Comparison of ENCODE assay signal across 11 cellular contexts in the genomic region with DNA sequence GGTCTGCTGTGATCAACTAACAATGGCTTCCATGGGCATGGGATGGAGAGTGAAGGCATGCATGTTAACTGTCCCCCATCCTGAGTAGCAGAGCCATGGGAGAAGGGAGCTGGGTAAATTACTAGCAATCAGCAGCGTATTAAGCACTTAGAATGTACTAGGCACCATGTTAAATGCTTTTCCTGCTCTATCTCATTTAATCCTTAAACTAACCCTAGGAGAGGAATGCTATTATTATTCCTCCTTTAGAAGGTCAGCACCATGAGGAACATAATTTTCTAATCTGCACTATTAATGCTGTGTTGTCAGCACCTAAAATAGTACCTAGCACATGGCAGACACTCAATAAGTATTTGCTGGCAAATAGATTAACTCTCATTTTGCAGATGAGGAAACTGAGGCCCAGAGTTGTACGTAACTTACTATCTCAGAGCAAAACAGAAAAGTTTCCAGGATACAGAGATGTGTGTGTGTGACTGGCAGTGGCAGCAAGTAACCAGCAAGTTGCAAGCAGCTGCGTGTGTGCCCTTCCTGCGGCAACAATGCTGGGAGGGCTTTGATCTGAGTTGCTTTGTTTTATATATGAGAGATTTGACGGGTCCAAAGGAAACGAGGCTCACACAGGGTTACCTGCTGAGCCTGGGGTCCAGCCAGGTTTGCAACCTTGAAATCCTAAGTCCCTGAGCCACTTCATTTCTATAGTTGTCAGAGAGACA. TPM values are rescaled to one million over a fixed set of nuclear protein-coding genes. Genes with fewer than 3 reads are reported as not detected.
A peak's percentile ranks its signal among the peaks of the same experiment; 100 is the strongest.
DNase-seq lines count a peak whose midpoint lies in the region; ATAC-seq and TF ChIP-seq lines count a peak whose summit lies in the region.
"Had no signal": no experiment of that assay in that cellular context is flagged by ENCODE, and none has a peak within 500 bp of the region (broad histone marks: within the 10 kb centered on the region; RNA-seq: fewer than 3 reads in every experiment).

No MANE protein-coding gene starts in this region.

- peak overlapping the region; percentile 69 for H3K4me3 Mint-ChIP-seq in T-helper 2 cell treated with Interferon-gamma antibody and Interleukin-4, amounts not matched to agents 5 μg/mL and 100 μg/mL, for 36 hours

- H4K8ac ChIP-seq in neuronal stem cell (ENCODE audit: low read depth, low read length) = no peak overlapping the region

- no peak overlapping the region for H2AK5ac ChIP-seq in neuronal stem cell (ENCODE audit: low read depth, low read length)

- no peak overlapping the region for H2BK12ac ChIP-seq in neuronal stem cell (ENCODE audit: low read length)

- WGBS in neuronal stem cell (ENCODE audit: extremely low coverage in 2 of 2, insufficient read length in 2 of 2, insufficient replicate concordance in 1 of 2), 2 donors = no CpG with 5 or more reads among the region's 6 CpGs

- no peaks in the 10 kb centered on the region for H3K36me3 ChIP-seq in lower lobe of right lung
- H3K36me3 ChIP-seq in uterus = no peaks in the 10 kb centered on the region
- H3K36me3 ChIP-seq in neuronal stem cell (replicated peaks in 1 of 2; ENCODE audit: control insufficient read depth in 2 of 2, insufficient read depth in 2 of 2, low read length in 2 of 2) = no peaks in the 10 kb centered on the region

- H3K4me2 ChIP-seq in neuronal stem cell (ENCODE audit: insufficient read depth, low read length, poor library complexity, severe bottlenecking) = no peak overlapping the region

- H3K4ac ChIP-seq in neuronal stem cell (ENCODE audit: low read length) = no peak overlapping the region

- no peak overlapping the region for H2AFZ ChIP-seq in neuronal stem cell (ENCODE audit: low read length)

- H3K27me3 ChIP-seq in lower lobe of right lung (ENCODE audit: low read depth) (no peaks in the 10 kb centered on the region), uterus (no peaks in the 10 kb centered on the region), neuronal stem cell (ENCODE audit: control insufficient read depth in 3 of 3, insufficient read depth in 3 of 3, low read depth in 1 of 3, low read length in 3 of 3) (no peaks in the 10 kb centered on the region)

- peak overlapping the region; percentile 83 for H3K27ac Mint-ChIP-seq in T-helper 2 cell treated with Interferon-gamma antibody and Interleukin-4, amounts not matched to agents 5 μg/mL and 100 μg/mL, for 36 hours

- H2BK120ac ChIP-seq in neuronal stem cell (ENCODE audit: low read depth, low read length) = no peak overlapping the region

- no peak for ATAC-seq in lower lobe of right lung

- no peaks in the 10 kb centered on the region for H3K79me1 ChIP-seq in neuronal stem cell (ENCODE audit: low read depth, low read length)

- no peak overlapping the region for H4K91ac ChIP-seq in neuronal stem cell (ENCODE audit: low read depth, low read length, poor library complexity)

- H3K14ac ChIP-seq in neuronal stem cell (ENCODE audit: low read length) = no peak overlapping the region

- no peak overlapping the region for H3K23ac ChIP-seq in neuronal stem cell (ENCODE audit: low read depth, low read length, poor library complexity)

- H3K27me3 Mint-ChIP-seq in T-helper 2 cell treated with Interferon-gamma antibody and Interleukin-4, amounts not matched to agents 5 μg/mL and 100 μg/mL, for 36 hours (ENCODE audit: low read depth) = peaks cover 21% of the 10 kb centered on the region

- H2BK5ac ChIP-seq in neuronal stem cell (ENCODE audit: low read length) = no peak overlapping the region

- no peaks in the 10 kb centered on the region for H3K9me3 Mint-ChIP-seq in T-helper 2 cell treated with Interferon-gamma antibody and Interleukin-4, amounts not matched to agents 5 μg/mL and 100 μg/mL, for 36 hours

- peaks cover 44% of the 10 kb centered on the region for H3K4me1 Mint-ChIP-seq in T-helper 2 cell treated with Interferon-gamma antibody and Interleukin-4, amounts not matched to agents 5 μg/mL and 100 μg/mL, for 36 hours (ENCODE audit: low read depth)

- H3K36me3 Mint-ChIP-seq in T-helper 2 cell treated with Interferon-gamma antibody and Interleukin-4, amounts not matched to agents 5 μg/mL and 100 μg/mL, for 36 hours (ENCODE audit: low read depth) = no peaks in the 10 kb centered on the region

- TF ChIP-seq CTCF in lower lobe of right lung (IDR thresholded peaks at IDR 0.05) (no peak), uterus (IDR thresholded peaks at IDR 0.05) (no peak)

- H2BK15ac ChIP-seq in neuronal stem cell (ENCODE audit: low read length) = no peak overlapping the region

- intact Hi-C loops in lower lobe of right lung (cut with DNase I) (no loop called here), uterus (cut with DNase I; ENCODE audit: low total_unique reads) (no loop called here)

- H3K27ac ChIP-seq in lower lobe of right lung = peak overlapping the region; percentile 49
- H3K27ac ChIP-seq in uterus = peak overlapping the region; percentile 65 to 74
- H3K27ac ChIP-seq in neuronal stem cell (replicated peaks; ENCODE audit: low read length) = no peak overlapping the region

- H3K9me3 ChIP-seq in lower lobe of right lung (no peaks in the 10 kb centered on the region), uterus (no peaks in the 10 kb centered on the region), neuronal stem cell (replicated peaks in 1 of 2; ENCODE audit: control insufficient read depth in 2 of 2, insufficient read depth in 1 of 2, low read depth in 1 of 2, low read length in 2 of 2) (no peaks in the 10 kb centered on the region)

- no peak overlapping the region for H3K9ac ChIP-seq in neuronal stem cell (ENCODE audit: low read depth, low read length, poor library complexity)

- no peak for TF ChIP-seq POLR2A in uterus (IDR thresholded peaks at IDR 0.05)

- H3K4me1 ChIP-seq in lower lobe of right lung = peaks cover 27% of the 10 kb centered on the region
- peaks cover 7 to 8% of the 10 kb centered on the region in 2 donors for H3K4me1 ChIP-seq in uterus
- peaks cover 7 to 49% of the 10 kb centered on the region in 2 donors for H3K4me1 ChIP-seq in neuronal stem cell (ENCODE audit: control insufficient read depth in 2 of 2, insufficient read depth in 1 of 2, low read depth in 1 of 2, low read length in 2 of 2)

- DNase-seq in stimulated activated naive CD4-positive, alpha-beta T cell (lab: John Stamatoyannopoulos, UW) = peak in 4 of 6 experiments; percentile 7 to 46 (median 32)
- DNase-seq in stimulated activated naive CD4-positive, alpha-beta T cell treated with Interleukin-2 at 50 U/mL for 16 hours (lab: John Stamatoyannopoulos, UW) = no peak
- no peak for DNase-seq in T-helper 2 cell treated with Interferon-gamma antibody and Interleukin-4, amounts not matched to agents 5 μg/mL and 100 μg/mL, for 36 hours (ENCODE audit: low spot score)
- DNase-seq in lower lobe of right lung (no peak), uterus (no peak), neuronal stem cell (ENCODE audit: low spot score) (no peak), SKM-1 (lab: John Stamatoyannopoulos, UW; ENCODE audit: unreplicated experiment) (no peak), COR-L47 (lab: John Stamatoyannopoulos, UW) (no peak)
- DNase-seq: central memory CD4-positive, alpha-beta T cell; NCI-H748 treated with DMSO at 0.1 percent for 48 hours; occipital lobe had no signal

- H3K4me3 ChIP-seq in lower lobe of right lung = no peak overlapping the region
- no peak overlapping the region for H3K4me3 ChIP-seq in uterus
- no peak overlapping the region for H3K4me3 ChIP-seq in neuronal stem cell (ENCODE audit: low read length in 2 of 2)

- no peak overlapping the region for H3K18ac ChIP-seq in neuronal stem cell (ENCODE audit: low read length)

RNA-seq across cellular contexts. Expression of gene KLHL36, which starts 6.5 kb away (rescaled TPM):
- total RNA-seq in lower lobe of right lung = 53.0 TPM
- total RNA-seq in uterus = 10 to 100 TPM; 38.2 to 70.7 (median 52.5) TPM
- 7.4 TPM for polyA plus RNA-seq in neuronal stem cell (2013, experiment 1 of 2)
- polyA plus RNA-seq in neuronal stem cell (2013, experiment 2 of 2) = 8.0 TPM

RNA-seq across cellular contexts. Expression of gene COTL1, which starts 23.9 kb away (rescaled TPM):
- total RNA-seq in lower lobe of right lung (221 TPM), uterus (10 to 100 TPM; 19.1 to 66.9 (median 29.4) TPM)
- polyA plus RNA-seq in neuronal stem cell (2013, experiment 1 of 2) = 222 TPM
- 221 TPM for polyA plus RNA-seq in neuronal stem cell (2013, experiment 2 of 2)

RNA-seq across cellular contexts. Expression of gene USP10, which starts 58.0 kb away (rescaled TPM):
- 62.7 TPM for total RNA-seq in lower lobe of right lung
- 10 to 100 TPM; 12.6 to 83.3 (median 44.2) TPM for total RNA-seq in uterus
- polyA plus RNA-seq in neuronal stem cell (2013, experiment 1 of 2) = 92.1 TPM
- polyA plus RNA-seq in neuronal stem cell (2013, experiment 2 of 2) = 91.9 TPM

Comparison
In these comparisons a context has a peak if more than half of its experiments do, and no peak if none do; other contexts are left out.
1. DNase-seq: peak in stimulated activated naive CD4-positive, alpha-beta T cell (4 of 6); none in stimulated activated naive CD4-positive, alpha-beta T cell treated with Interleukin-2 at 50 U/mL for 16 hours (single experiment), T-helper 2 cell treated with Interferon-gamma antibody and Interleukin-4, amounts not matched to agents 5 μg/mL and 100 μg/mL, for 36 hours (single experiment), lower lobe of right lung (single experiment), uterus (0 of 2), neuronal stem cell (single experiment), SKM-1 (single experiment) and COR-L47 (single experiment).